In the genomic region with DNA sequence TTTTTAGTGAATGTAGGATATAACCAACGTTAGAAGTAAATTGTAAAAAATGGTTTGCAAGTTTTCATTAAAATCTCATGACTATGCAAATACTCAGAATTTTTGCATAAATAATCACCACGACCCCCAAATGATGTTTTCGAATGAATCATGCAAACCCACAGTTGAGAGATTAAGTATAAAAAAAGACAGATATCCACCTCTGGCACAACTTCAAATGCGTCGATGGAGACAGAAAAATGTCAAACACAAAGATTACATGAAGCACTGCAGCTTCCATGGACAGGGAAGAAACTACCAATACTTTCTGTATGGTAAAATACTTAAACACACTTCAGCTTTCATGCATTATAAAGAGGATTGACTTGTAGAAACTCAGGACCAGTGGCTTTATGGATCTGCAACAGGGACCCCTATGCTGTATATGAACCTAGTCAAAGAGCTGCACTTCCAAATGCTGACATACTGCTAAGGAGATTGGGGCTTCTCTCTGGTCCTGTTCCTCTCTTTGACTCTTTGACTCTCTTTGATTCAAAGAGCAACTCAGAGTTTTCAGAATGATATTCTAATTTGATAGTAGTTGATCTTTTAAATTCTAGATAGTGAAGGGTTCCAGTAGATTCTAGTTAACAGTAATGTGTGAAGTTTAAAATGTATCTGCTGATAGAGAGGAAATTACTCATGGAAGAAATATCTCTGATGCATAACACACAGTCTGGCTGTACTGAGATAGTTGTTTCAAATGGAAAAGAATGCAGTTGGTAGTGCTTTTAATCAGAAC, we compare ENCODE assay signal across 14 cellular contexts.
DNase-seq lines count a peak whose midpoint lies in the region; ATAC-seq, FAIRE-seq and TF ChIP-seq lines count a peak whose summit lies in the region.
"Had no signal": no experiment of that assay in that cellular context is flagged by ENCODE, and none has a peak within 500 bp of the region (broad histone marks: within the 10 kb centered on the region; RNA-seq: fewer than 3 reads in every experiment).

No MANE protein-coding gene starts in this region.

- peak overlapping the region; percentile 62 for H2AK5ac ChIP-seq in IMR-90 (ENCODE audit: low read depth, low read length)

- peak overlapping the region; percentile 65 to 86; a peak in 3 of 4 replicates for H4K8ac ChIP-seq in IMR-90 (ENCODE audit: low read depth in 2 of 2, low read length in 2 of 2)

- peak overlapping the region; percentile 35 for H3K4me3 ChIP-seq in AG04450 (ENCODE audit: low read depth, low read length)
- peak overlapping the region; percentile 34; the same call in 1 of the 2 replicates for H3K4me3 ChIP-seq in IMR-90 (ENCODE audit: insufficient read depth, low read depth, low read length)
- H3K4me3 ChIP-seq in bronchial epithelial cell (ENCODE audit: low read depth, low read length) = no peak overlapping the region
- no peak overlapping the region for H3K4me3 ChIP-seq in right lobe of liver
- H3K4me3 ChIP-seq in mucosa of descending colon = no peak overlapping the region
- H3K4me3 ChIP-seq: gastroesophageal sphincter, skin epidermis had no signal

- no peaks in the 10 kb centered on the region for H3K9me1 ChIP-seq in IMR-90 (ENCODE audit: insufficient read depth, low read length)

- H3K4me1 Mint-ChIP-seq in stimulated activated memory B cell treated with anti-CD40 and anti-IgM and Interleukin-4, amounts not matched to agents 10 μg/mL and 1 μg/mL and 100 μg/mL, for 72 hours = peaks cover 9% of the 10 kb centered on the region
- H3K4me1 Mint-ChIP-seq: activated naive CD8-positive, alpha-beta T cell treated with anti-CD3 and anti-CD28 coated beads, Interleukin-2, amount 10 ng/mL, durations not matched to agents 7 days and 5 days had no signal

- H3K14ac ChIP-seq in IMR-90 (replicated peaks; ENCODE audit: low read depth, low read length) = peak overlapping the region; percentile 87

- peaks cover 5% of the 10 kb centered on the region for H3K9me3 Mint-ChIP-seq in stimulated activated memory B cell treated with anti-CD40 and anti-IgM and Interleukin-4, amounts not matched to agents 10 μg/mL and 1 μg/mL and 100 μg/mL, for 72 hours

- peak overlapping the region; percentile 79 for H3K27ac ChIP-seq in AG04450 (ENCODE audit: low read depth, low read length)
- peak overlapping the region; percentile 80 for H3K27ac ChIP-seq in IMR-90 (ENCODE audit: insufficient read depth, low read length)
- no peak overlapping the region for H3K27ac ChIP-seq in right lobe of liver
- H3K27ac ChIP-seq: gastroesophageal sphincter, VCaP had no signal

- TF ChIP-seq RAD21 in IMR-90 (IDR thresholded peaks at IDR 0.05; ENCODE audit: low read length) = no peak

- H3K27me3 ChIP-seq in AG04450 (ENCODE audit: control insufficient read depth, insufficient read depth, low read length) (no peaks in the 10 kb centered on the region), IMR-90 (ENCODE audit: control insufficient read depth, insufficient read depth, low read length) (no peaks in the 10 kb centered on the region), bronchial epithelial cell (ENCODE audit: control insufficient read depth, insufficient read depth, low read length) (no peaks in the 10 kb centered on the region), right lobe of liver (no peaks in the 10 kb centered on the region)
- H3K27me3 ChIP-seq: gastroesophageal sphincter had no signal

- peak overlapping the region; percentile 45; the same call in 1 of the 2 replicates for H3K9ac ChIP-seq in IMR-90 (ENCODE audit: low read depth, low read length)

- CTCF ChIA-PET in AG04450 (lab: Charles Lee) = no interaction called here
- CTCF ChIA-PET in IMR-90 (lab: Yijun Ruan, JAX) = no interaction called here

- H3K79me1 ChIP-seq in IMR-90 (ENCODE audit: low read depth in 1 of 2, low read length in 2 of 2) = peaks cover 10 to 17% of the 10 kb centered on the region in 2 experiments; a peak in 3 of 4 replicates

- no peaks in the 10 kb centered on the region for H3K36me3 ChIP-seq in IMR-90 (ENCODE audit: control insufficient read depth, insufficient read depth, low read length)
- H3K36me3 ChIP-seq in bronchial epithelial cell (ENCODE audit: control insufficient read depth, insufficient read depth, low read length) = no peaks in the 10 kb centered on the region
- H3K36me3 ChIP-seq in right lobe of liver = no peaks in the 10 kb centered on the region
- no peaks in the 10 kb centered on the region for H3K36me3 ChIP-seq in mucosa of descending colon (ENCODE audit: low read depth)
- H3K36me3 ChIP-seq: gastroesophageal sphincter had no signal

- H3K9me3 ChIP-seq in AG04450 (ENCODE audit: control insufficient read depth, insufficient read depth, low read length) (no peaks in the 10 kb centered on the region), IMR-90 (ENCODE audit: control insufficient read depth, insufficient read depth, low read length) (no peaks in the 10 kb centered on the region; the same call in 1 of the 2 replicates), right lobe of liver (no peaks in the 10 kb centered on the region), mucosa of descending colon (peaks cover 3% of the 10 kb centered on the region)
- H3K9me3 ChIP-seq: gastroesophageal sphincter had no signal

- H2BK15ac ChIP-seq in IMR-90 (ENCODE audit: low read depth, low read length) = peak overlapping the region; percentile 82; the same call in 1 of the 3 replicates

- intact Hi-C loops in IMR-90 (cut with micrococcal nuclease) (no loop called here), right lobe of liver (cut with DNase I) (no loop called here), mucosa of descending colon (cut with DNase I, micrococcal nuclease) (no loop called here)

- H3K27ac Mint-ChIP-seq in stimulated activated memory B cell treated with anti-CD40 and anti-IgM and Interleukin-4, amounts not matched to agents 10 μg/mL and 1 μg/mL and 100 μg/mL, for 72 hours = no peak overlapping the region
- H3K27ac Mint-ChIP-seq: activated naive CD8-positive, alpha-beta T cell treated with anti-CD3 and anti-CD28 coated beads, Interleukin-2, amount 10 ng/mL, durations not matched to agents 7 days and 5 days had no signal

- peak overlapping the region; percentile 89 for H3K4ac ChIP-seq in IMR-90 (ENCODE audit: low read depth, low read length)

- peak overlapping the region; percentile 95 for H2BK5ac ChIP-seq in IMR-90 (ENCODE audit: low read depth, low read length, poor library complexity, severe bottlenecking)

- H3K4me3 Mint-ChIP-seq in stimulated activated memory B cell treated with anti-CD40 and anti-IgM and Interleukin-4, amounts not matched to agents 10 μg/mL and 1 μg/mL and 100 μg/mL, for 72 hours = no peak overlapping the region
- H3K4me3 Mint-ChIP-seq: activated naive CD8-positive, alpha-beta T cell treated with anti-CD3 and anti-CD28 coated beads, Interleukin-2, amount 10 ng/mL, durations not matched to agents 7 days and 5 days had no signal

- ATAC-seq in IMR-90 (ENCODE audit: low read depth) (peak; percentile 80), right lobe of liver (peak in 3 of 4 donors; percentile 15 to 56 (median 36)), mucosa of descending colon (no peak)
- ATAC-seq in stimulated activated memory B cell treated with anti-CD40 and anti-IgM and Interleukin-4, amounts not matched to agents 10 μg/mL and 1 μg/mL and 100 μg/mL, for 72 hours = no peak
- ATAC-seq: gastroesophageal sphincter had no signal

- peaks cover 71% of the 10 kb centered on the region for H3K36me3 Mint-ChIP-seq in stimulated activated memory B cell treated with anti-CD40 and anti-IgM and Interleukin-4, amounts not matched to agents 10 μg/mL and 1 μg/mL and 100 μg/mL, for 72 hours

- H3K27me3 Mint-ChIP-seq in stimulated activated memory B cell treated with anti-CD40 and anti-IgM and Interleukin-4, amounts not matched to agents 10 μg/mL and 1 μg/mL and 100 μg/mL, for 72 hours = no peaks in the 10 kb centered on the region
- H3K27me3 Mint-ChIP-seq: activated naive CD8-positive, alpha-beta T cell treated with anti-CD3 and anti-CD28 coated beads, Interleukin-2, amount 10 ng/mL, durations not matched to agents 7 days and 5 days had no signal

- TF ChIP-seq POLR2A in IMR-90 (IDR thresholded peaks at IDR 0.05; ENCODE audit: low read depth, low read length) = no peak
- no peak for TF ChIP-seq POLR2A in right lobe of liver (IDR thresholded peaks at IDR 0.05)

- H3K23ac ChIP-seq in IMR-90 (ENCODE audit: low read depth, low read length) = peak overlapping the region; percentile 93

- no peak overlapping the region for H2AFZ ChIP-seq in IMR-90 (replicated peaks; ENCODE audit: low read length, poor library complexity)

- FAIRE-seq in bronchial epithelial cell (lab: Jason Lieb, UNC) = no peak
- FAIRE-seq: GM12892 had no signal

- POLR2A ChIA-PET in AG04450 (lab: Yijun Ruan, JAX) (interaction anchor here (0.6 kb wide), 1 partner anchor 18 kb away, joined by 7 read pairs; no protein-coding TSS in a partner anchor), IMR-90 (lab: Charles Lee; ENCODE audit: unreplicated experiment) (no interaction called here)

- DNase-seq in AG04450 (ENCODE audit: low read depth, low spot score) (no peak), IMR-90 (peak; percentile 84), bronchial epithelial cell (ENCODE audit: low read depth) (peak; percentile 78), right lobe of liver (no peak), mucosa of descending colon (no peak), NCI-H1417 treated with DMSO at 0.1 percent for 48 hours (lab: John Stamatoyannopoulos, UW) (no peak), inferior parietal cortex (ENCODE audit: extremely low spot score) (no peak)
- DNase-seq: activated naive CD8-positive, alpha-beta T cell treated with anti-CD3 and anti-CD28 coated beads, Interleukin-2, amount 10 ng/mL, durations not matched to agents 7 days and 5 days; NCI-H1694 treated with DMSO at 0.1 percent for 48 hours had no signal

- H3K18ac ChIP-seq in IMR-90 (ENCODE audit: low read depth, low read length) = peak overlapping the region; percentile 92; the same call in 1 of the 2 replicates

- no peak for TF ChIP-seq CTCF in AG04450 (IDR thresholded peaks at IDR 0.05; ENCODE audit: low read depth, low read length)
- no peak for TF ChIP-seq CTCF in IMR-90 (conservative IDR thresholded peaks at IDR 0.05; ENCODE audit: low read depth, low read length)
- no peak for TF ChIP-seq CTCF in bronchial epithelial cell (IDR thresholded peaks at IDR 0.05; ENCODE audit: insufficient read depth, low read length, severe bottlenecking)
- no peak for TF ChIP-seq CTCF in right lobe of liver (IDR thresholded peaks at IDR 0.05)
- no peak for TF ChIP-seq CTCF in mucosa of descending colon (IDR thresholded peaks at IDR 0.05)

- H4K5ac ChIP-seq in IMR-90 (ENCODE audit: low read depth, low read length) = peak overlapping the region; percentile 88; the same call in 1 of the 2 replicates

- dilution Hi-C loops in IMR-90 (cut with HindIII; ENCODE audit: low sequenced_read_pairs, unreplicated experiment) = no loop called here

- no peak overlapping the region for H2AK9ac ChIP-seq in IMR-90 (replicated peaks; ENCODE audit: low read depth, low read length, poor library complexity)

- no TSS peak for BruUV-seq in IMR-90 (replicated peaks; lab: Mats Ljungman, UMichigan)

- H4K91ac ChIP-seq in IMR-90 (ENCODE audit: insufficient read depth, low read depth, low read length) = peak overlapping the region; percentile 83

- H4K20me1 ChIP-seq in IMR-90 (ENCODE audit: insufficient read depth, low read length) = no peaks in the 10 kb centered on the region

- H3K56ac ChIP-seq in IMR-90 (ENCODE audit: extremely low read depth, insufficient read depth, low read length) = peak overlapping the region; percentile 98

- H3K4me1 ChIP-seq in IMR-90 (ENCODE audit: control insufficient read depth, insufficient read depth, low read length) (peaks cover 6% of the 10 kb centered on the region), right lobe of liver (no peaks in the 10 kb centered on the region), mucosa of descending colon (ENCODE audit: low read depth) (no peaks in the 10 kb centered on the region)
- H3K4me1 ChIP-seq: gastroesophageal sphincter had no signal

- peak overlapping the region; percentile 77 for H3K4me2 ChIP-seq in IMR-90 (ENCODE audit: low read depth, low read length)

- peak overlapping the region; percentile 98 for H2BK20ac ChIP-seq in IMR-90 (ENCODE audit: low read depth, low read length)

- no CpG with 5 or more reads among the region's 5 CpGs for WGBS in IMR-90 (ENCODE audit: extremely low coverage in 2 of 2, insufficient read length in 1 of 2), 2 experiments
- 59% methylated on average over 5 of the region's 5 CpGs for WGBS in right lobe of liver (ENCODE audit: insufficient coverage, low coverage, low lambda C conversion rate, missing lambda C conversion rate)

- in situ Hi-C loops in IMR-90 (cut with MboI; ENCODE audit: low sequenced_read_pairs) = no loop called here

- peak overlapping the region; percentile 98 for H2BK120ac ChIP-seq in IMR-90 (ENCODE audit: low read depth, low read length)

Comparison
In these comparisons a context has a peak if more than half of its experiments do, and no peak if none do; other contexts are left out.
1. DNase-seq: peak in IMR-90 (single experiment) and bronchial epithelial cell (single experiment); none in AG04450 (single experiment), right lobe of liver (0 of 3), mucosa of descending colon (0 of 3), NCI-H1417 treated with DMSO at 0.1 percent for 48 hours (single experiment) and inferior parietal cortex (single experiment).
2. H3K27ac ChIP-seq: peak in AG04450 (single experiment) and IMR-90 (single experiment); none in right lobe of liver (0 of 3).
3. H3K4me3 ChIP-seq: peak in AG04450 (single experiment) and IMR-90 (single experiment); none in bronchial epithelial cell (single experiment), right lobe of liver (0 of 3) and mucosa of descending colon (single experiment).
4. ATAC-seq: peak in IMR-90 (single experiment) and right lobe of liver (3 of 4); none in mucosa of descending colon (single experiment) and stimulated activated memory B cell treated with anti-CD40 and anti-IgM and Interleukin-4, amounts not matched to agents 10 μg/mL and 1 μg/mL and 100 μg/mL, for 72 hours (single experiment).